ENCODE assay signal across 11 cellular contexts in the genomic region with DNA sequence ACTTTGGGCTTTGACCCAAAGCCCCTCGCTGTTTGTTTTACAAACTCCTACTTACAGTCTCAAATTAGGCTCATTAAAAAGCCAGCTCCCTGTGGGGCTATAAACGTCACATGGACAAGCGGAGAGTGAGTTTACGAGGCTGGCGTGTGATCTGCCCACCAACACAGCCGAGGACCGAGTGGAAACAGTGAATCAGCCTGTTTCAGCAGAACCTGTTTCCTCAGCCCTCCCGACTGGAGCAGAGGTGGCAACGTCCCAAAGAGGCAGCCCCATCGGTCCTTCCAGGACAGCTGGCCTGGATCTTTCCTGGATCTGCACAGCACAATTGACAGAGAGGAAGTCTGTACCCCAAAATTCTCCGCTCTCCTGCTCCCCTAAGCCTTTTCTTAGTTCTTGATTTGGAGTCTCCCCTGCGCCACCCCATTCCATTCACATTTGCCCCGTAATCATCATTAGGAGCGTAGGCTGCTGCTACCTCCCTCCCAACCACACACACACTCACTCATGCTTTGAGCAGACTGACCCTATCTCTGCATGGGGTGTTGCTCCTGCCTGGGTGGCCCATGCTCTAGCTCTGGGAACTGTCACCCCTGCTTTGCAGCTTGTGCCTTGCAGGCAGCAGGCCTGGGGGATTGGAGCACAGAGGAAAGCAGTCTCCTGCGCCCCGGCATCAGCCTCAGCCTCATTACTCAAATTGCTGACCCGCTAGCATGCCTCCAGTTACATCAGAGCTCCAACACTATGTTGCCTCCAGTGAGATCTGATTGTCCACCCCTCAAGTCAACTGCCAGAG.
DNase-seq lines count a peak whose midpoint lies in the region; FAIRE-seq and TF ChIP-seq lines count a peak whose summit lies in the region.
"Had no signal": no experiment of that assay in that cellular context is flagged by ENCODE, and none has a peak within 500 bp of the region (broad histone marks: within the 10 kb centered on the region; RNA-seq: fewer than 3 reads in every experiment).

No MANE protein-coding gene starts in this region.

- TF ChIP-seq POLR2A in prostate gland (IDR thresholded peaks at IDR 0.05), result no peak
- TF ChIP-seq POLR2A in H54 (IDR thresholded peaks at IDR 0.05; ENCODE audit: low read depth, low read length), result no peak

- DNase-seq in AG20443 (ENCODE audit: low spot score) (peak; percentile 96), NCI-H526 treated with DMSO at 0.1 percent for 48 hours (lab: John Stamatoyannopoulos, UW) (peak; percentile 65), fibroblast of the conjunctiva (ENCODE audit: low read depth) (peak; percentile 30), prostate gland (ENCODE audit: low spot score) (peak; percentile 74), H54 (ENCODE audit: insufficient read length, low spot score) (no peak), NCI-H1694 treated with DMSO at 0.1 percent for 48 hours (lab: John Stamatoyannopoulos, UW) (no peak), NCI-H1930 (lab: John Stamatoyannopoulos, UW) (no peak)
- no peak for DNase-seq in activated naive CD4-positive, alpha-beta T cell treated with Interleukin-2 at 50 U/mL for 16 hours
- DNase-seq: NCI-H748 treated with DMSO at 0.1 percent for 48 hours; stimulated activated CD4-positive, alpha-beta T cell treated with anti-CD3 and anti-CD28 coated beads, Interleukin-4, amount 100 ng/mL, for 1 hour had no signal

- FAIRE-seq in H54 (lab: Jason Lieb, UNC), result no peak
- FAIRE-seq: bronchial epithelial cell had no signal

- H3K9me3 ChIP-seq in prostate gland, result no peaks in the 10 kb centered on the region

- H3K27me3 ChIP-seq in prostate gland (replicated peaks; ENCODE audit: insufficient read depth), result no peaks in the 10 kb centered on the region

- H3K36me3 ChIP-seq in prostate gland, result no peaks in the 10 kb centered on the region

- H3K27ac ChIP-seq in prostate gland, result no peak overlapping the region

- no peaks in the 10 kb centered on the region for H3K4me1 ChIP-seq in prostate gland (replicated peaks)

- no peak overlapping the region for H3K4me3 ChIP-seq in prostate gland

- intact Hi-C loops in prostate gland (cut with DNase I), result no loop called here

- WGBS in prostate gland, result 40% methylated on average over 17 of the region's 17 CpGs

- TF ChIP-seq CTCF in prostate gland (IDR thresholded peaks at IDR 0.05), result no peak

Comparison
In these comparisons a context has a peak if more than half of its experiments do, and no peak if none do; other contexts are left out.
1. DNase-seq: peak in AG20443 (single experiment), NCI-H526 treated with DMSO at 0.1 percent for 48 hours (single experiment), fibroblast of the conjunctiva (single experiment) and prostate gland (single experiment); none in H54 (single experiment), activated naive CD4-positive, alpha-beta T cell treated with Interleukin-2 at 50 U/mL for 16 hours (single experiment), NCI-H1694 treated with DMSO at 0.1 percent for 48 hours (single experiment) and NCI-H1930 (0 of 2).